Comparison of ENCODE assay signal across 9 cellular contexts in the genomic region with DNA sequence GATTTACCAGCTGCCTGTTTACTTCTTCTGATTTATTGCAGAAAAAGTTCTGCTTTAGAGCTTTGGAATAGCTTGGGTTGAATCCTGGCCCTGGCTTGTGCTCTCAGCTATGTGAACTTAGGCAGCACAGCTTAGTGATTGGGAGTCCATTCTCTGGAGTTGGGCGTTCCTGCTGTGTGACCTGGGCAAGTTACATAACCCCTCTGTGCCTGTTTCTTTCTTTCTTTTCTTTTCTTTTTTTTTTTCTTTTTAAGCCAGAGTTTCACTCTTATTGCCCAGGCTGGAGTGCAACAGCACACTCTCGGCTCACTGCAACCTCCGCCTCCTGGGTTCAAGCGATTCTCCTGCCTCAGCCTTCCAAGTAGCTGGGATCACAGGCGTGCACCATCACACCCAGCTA. TPM values are rescaled to one million over a fixed set of nuclear protein-coding genes. Genes with fewer than 3 reads are reported as not detected.
"Had no signal": no experiment of that assay in that cellular context is flagged by ENCODE, and none has a peak within 500 bp of the region (broad histone marks: within the 10 kb centered on the region; RNA-seq: fewer than 3 reads in every experiment).

No MANE protein-coding gene starts in this region.

- H3K27ac Mint-ChIP-seq: IgD-negative memory B cell had no signal

- H3K27me3 Mint-ChIP-seq: IgD-negative memory B cell had no signal

- FAIRE-seq: HTR-8/SVneo had no signal

- H3K27ac ChIP-seq: HL-60, KMS-11 had no signal

- H3K4me2 ChIP-seq: KMS-11 had no signal

- DNase-seq: IMR-90, KBM-7, KG1 had no signal

- H3K9ac ChIP-seq: KMS-11 had no signal

- H3K9me3 Mint-ChIP-seq: IgD-negative memory B cell had no signal

- H3K4me1 Mint-ChIP-seq: IgD-negative memory B cell had no signal

- H3K4me3 Mint-ChIP-seq: IgD-negative memory B cell had no signal

RNA-seq across cellular contexts. Expression of gene AQP8, which starts 51.5 kb away (rescaled TPM):
- total RNA-seq: HT-29, HT1080, IMR-90 had no signal
- polyA plus RNA-seq: IgD-negative memory B cell, IMR-90 had no signal
